ENCODE assay signal across 19 cellular contexts in the genomic region with DNA sequence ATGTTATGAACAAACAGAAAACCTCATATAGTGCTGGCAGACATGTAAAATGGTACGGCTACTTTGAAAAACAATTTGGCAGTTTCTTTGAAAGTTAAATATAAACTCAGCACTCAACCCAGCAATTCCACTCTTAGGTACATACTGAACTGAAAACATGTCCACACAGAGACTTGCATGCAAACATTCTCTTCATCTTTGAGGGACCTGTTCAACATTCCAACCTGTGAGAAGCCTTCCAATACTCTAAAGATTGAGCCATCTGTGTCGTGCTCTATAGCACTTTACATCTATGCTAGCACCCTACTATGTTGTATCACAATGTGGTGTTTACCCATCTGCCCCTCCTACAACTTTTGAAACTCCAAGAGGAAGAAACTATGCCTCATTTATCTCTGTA.
DNase-seq lines count a peak whose midpoint lies in the region; ATAC-seq and TF ChIP-seq lines count a peak whose summit lies in the region.
"Had no signal": no experiment of that assay in that cellular context is flagged by ENCODE, and none has a peak within 500 bp of the region (broad histone marks: within the 10 kb centered on the region; RNA-seq: fewer than 3 reads in every experiment).

No MANE protein-coding gene starts in this region.

- no peaks in the 10 kb centered on the region for H3K4me1 ChIP-seq in left ventricle myocardium inferior
- no peaks in the 10 kb centered on the region for H3K4me1 ChIP-seq in right lobe of liver

- no peaks in the 10 kb centered on the region for H3K9me3 ChIP-seq in left ventricle myocardium inferior (replicated peaks)
- H3K9me3 ChIP-seq in right lobe of liver = no peaks in the 10 kb centered on the region
- H3K9me3 ChIP-seq: SK-N-SH had no signal

- intact Hi-C loops in left ventricle myocardium superior (cut with micrococcal nuclease) (no loop called here), left ventricle myocardium inferior (cut with micrococcal nuclease) (no loop called here), right lobe of liver (cut with DNase I) (no loop called here)

- peak; percentile 15 for ATAC-seq in left ventricle myocardium superior
- ATAC-seq in right lobe of liver = peak; percentile 38 to 74 (median 57)
- ATAC-seq in GM18517 (IDR thresholded peaks at IDR 0.05; ENCODE audit: unreplicated experiment) = no peak

- WGBS in right lobe of liver (ENCODE audit: insufficient coverage, low coverage, low lambda C conversion rate, missing lambda C conversion rate) = 33% methylated on average over 2 of the region's 2 CpGs

- H3K27ac ChIP-seq in left ventricle myocardium inferior (replicated peaks) (no peak overlapping the region), right lobe of liver (no peak overlapping the region)
- H3K27ac ChIP-seq: KMS-11 had no signal

- TF ChIP-seq CTCF in left ventricle myocardium inferior (IDR thresholded peaks at IDR 0.05; ENCODE audit: borderline replicate concordance) (no peak), epithelial cell of esophagus (IDR thresholded peaks at IDR 0.05; ENCODE audit: insufficient read depth, low read depth, low read length, missing control alignments) (no peak), right lobe of liver (IDR thresholded peaks at IDR 0.05) (no peak)

- H3K27me3 ChIP-seq in left ventricle myocardium inferior (ENCODE audit: low read depth) = no peaks in the 10 kb centered on the region
- H3K27me3 ChIP-seq in right lobe of liver = no peaks in the 10 kb centered on the region

- no peak for DNase-seq in left ventricle myocardium superior
- DNase-seq in left ventricle myocardium inferior = no peak
- DNase-seq in epithelial cell of esophagus (ENCODE audit: low read depth) = peak; percentile 21
- DNase-seq in right lobe of liver = no peak
- no peak for DNase-seq in kidney tubule cell (ENCODE audit: low spot score)
- DNase-seq in activated CD8-positive, alpha-beta memory T cell treated with anti-CD3 and anti-CD28 coated beads for 24 hours = no peak
- DNase-seq in amniotic stem cell (lab: John Stamatoyannopoulos, UW) = no peak
- DNase-seq: CD4-positive, alpha-beta T cell; DMS153; GF-D8; H7; NCI-H1436 treated with DMSO at 0.1 percent for 48 hours; NCI-H2029; NCI-H345; NCI-H526; SHP77; SK-N-SH had no signal

- no peaks in the 10 kb centered on the region for H3K36me3 ChIP-seq in left ventricle myocardium inferior
- H3K36me3 ChIP-seq in right lobe of liver = no peaks in the 10 kb centered on the region

- TF ChIP-seq POLR2A in right lobe of liver (IDR thresholded peaks at IDR 0.05) = no peak

- H3K4me3 ChIP-seq in left ventricle myocardium inferior (no peak overlapping the region), epithelial cell of esophagus (ENCODE audit: low read length) (no peak overlapping the region), right lobe of liver (no peak overlapping the region)
